30 cellular contexts compared by ENCODE assay signal in the genomic region with DNA sequence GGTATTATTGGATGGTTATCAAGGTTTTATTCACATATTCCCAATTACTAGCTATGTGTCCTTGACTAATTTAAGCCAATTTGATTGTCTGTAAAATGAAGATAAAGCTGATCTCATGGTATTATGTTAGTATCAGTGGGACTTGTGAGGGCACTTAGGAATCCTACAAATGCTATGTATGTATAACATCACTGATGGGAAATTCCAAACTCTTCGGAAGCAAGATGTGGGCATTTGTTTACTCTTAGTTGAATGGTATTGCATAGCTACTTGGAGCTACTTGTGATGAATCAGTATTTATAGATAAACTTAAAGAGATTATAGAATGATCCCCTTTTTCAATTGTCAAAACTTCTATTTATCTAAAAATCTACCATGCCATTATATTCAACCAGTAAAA.
A peak's percentile ranks its signal among the peaks of the same experiment; 100 is the strongest.
DNase-seq lines count a peak whose midpoint lies in the region; ATAC-seq, FAIRE-seq and TF ChIP-seq lines count a peak whose summit lies in the region.
"Had no signal": no experiment of that assay in that cellular context is flagged by ENCODE, and none has a peak within 500 bp of the region (broad histone marks: within the 10 kb centered on the region; RNA-seq: fewer than 3 reads in every experiment).

No MANE protein-coding gene starts in this region.

- H3K4me3 ChIP-seq in retinal pigment epithelial cell (ENCODE audit: low read length) (no peak overlapping the region), small intestine (ENCODE audit: low read depth in 1 of 2, low read length in 2 of 2) (no peak overlapping the region), left lung (no peak overlapping the region)
- H3K4me3 ChIP-seq: esophagus squamous epithelium, SJSA1, tibial artery had no signal

- H3K4me1 ChIP-seq in small intestine (ENCODE audit: control insufficient read depth in 2 of 2, insufficient read depth in 1 of 2, low read depth in 1 of 2, low read length in 1 of 2) (no peaks in the 10 kb centered on the region), left lung (no peaks in the 10 kb centered on the region)
- H3K4me1 ChIP-seq: esophagus squamous epithelium, SJSA1, tibial artery had no signal

- H3K27ac ChIP-seq in small intestine (ENCODE audit: low read depth in 1 of 2, low read length in 1 of 2) (no peak overlapping the region), left lung (no peak overlapping the region)
- H3K27ac ChIP-seq: esophagus squamous epithelium, SJSA1, tibial artery, VCaP had no signal

- FAIRE-seq in small intestine (lab: Jason Lieb, UNC) = no peak
- FAIRE-seq: GM12892 had no signal

- 44 to 55% (median 45%) methylated on average over 1 of the region's 1 CpG for WGBS in small intestine, 3 donors

- ATAC-seq in left lung = no peak
- ATAC-seq in GM19328 (IDR thresholded peaks at IDR 0.05; ENCODE audit: unreplicated experiment) = no peak
- ATAC-seq: activated CD8-positive, alpha-beta memory T cell treated with anti-CD3 and anti-CD28 coated beads, Interleukin-2, amount 10 ng/mL, durations not matched to agents 7 days and 5 days; left ventricle myocardium superior; right cardiac atrium had no signal

- TF ChIP-seq CTCF in retinal pigment epithelial cell (conservative IDR thresholded peaks at IDR 0.05; ENCODE audit: low read depth, low read length) (no peak), left lung (IDR thresholded peaks at IDR 0.05) (no peak)

- H3K36me3 ChIP-seq in small intestine (ENCODE audit: control insufficient read depth in 2 of 2, insufficient read depth in 2 of 2, low read length in 2 of 2) (no peaks in the 10 kb centered on the region), left lung (no peaks in the 10 kb centered on the region)
- H3K36me3 ChIP-seq: esophagus squamous epithelium, SJSA1, tibial artery had no signal

- intact Hi-C loops in left lung (cut with DNase I) = no loop called here

- H3K9me3 ChIP-seq in small intestine (ENCODE audit: control insufficient read depth, low read depth) (no peaks in the 10 kb centered on the region), left lung (no peaks in the 10 kb centered on the region)
- H3K9me3 ChIP-seq: esophagus squamous epithelium, SJSA1, tibial artery had no signal

- peak; percentile 30 for DNase-seq in HS-27A (ENCODE audit: low read depth)
- DNase-seq in amniotic epithelial cell (ENCODE audit: low read depth) = peak; percentile 74
- peak; percentile 7 for DNase-seq in iPS DF 19.7 (ENCODE audit: low read depth, low spot score)
- DNase-seq in retinal pigment epithelial cell (ENCODE audit: low read depth) = peak; percentile 39
- DNase-seq in small intestine = no peak
- DNase-seq in left lung = no peak
- DNase-seq: activated CD8-positive, alpha-beta memory T cell treated with anti-CD3 and anti-CD28 coated beads, Interleukin-2, amount 10 ng/mL, durations not matched to agents 7 days and 5 days; activated gamma-delta T cell treated with Interleukin-2 at 50 U/mL for 16 hours; activated naive CD8-positive, alpha-beta T cell treated with anti-CD3 and anti-CD28 coated beads, Interleukin-2, amount 10 ng/mL, durations not matched to agents 7 days and 5 days; activated T-cell treated with anti-CD3 and anti-CD28 coated beads, Interleukin-2, amount 50 U/mL, for 48 hours; CD8-positive, alpha-beta memory T cell; dermis blood vessel endothelial cell; DMS 273 treated with DMSO at 0.1 percent for 48 hours; esophagus squamous epithelium; left ventricle myocardium superior; naive B cell; NCI-H146; NCI-H2107; NCI-H446; NCI-H774; posterior cingulate gyrus; right cardiac atrium; stimulated activated CD4-positive, alpha-beta T cell treated with anti-CD3 and anti-CD28 coated beads, Interleukin-12 subunit alpha, Interleukin-12 subunit beta, amount 100 ng/mL, for 4 hours; stimulated activated CD4-positive, alpha-beta T cell treated with anti-CD3 and anti-CD28 coated beads, Interleukin-4, amount 100 ng/mL, for 24 hours; T-helper 9 cell; tibial artery had no signal

- H3K27me3 ChIP-seq in small intestine (ENCODE audit: control insufficient read depth in 2 of 2, insufficient read depth in 2 of 2, low read length in 2 of 2) (no peaks in the 10 kb centered on the region), left lung (no peaks in the 10 kb centered on the region)
- H3K27me3 ChIP-seq: esophagus squamous epithelium, SJSA1, tibial artery had no signal

Comparison
In these comparisons a context has a peak if more than half of its experiments do, and no peak if none do; other contexts are left out.
1. DNase-seq: peak in HS-27A (single experiment), amniotic epithelial cell (single experiment), iPS DF 19.7 (single experiment) and retinal pigment epithelial cell (single experiment); none in small intestine (single experiment) and left lung (0 of 2).